In genomic region chr9:104969116-104969515, GRCh38 we compare ENCODE assay signal across 8 cellular contexts. TPM values are rescaled to one million over a fixed set of nuclear protein-coding genes. Genes with fewer than 3 reads are reported as not detected.
DNase-seq lines count a peak whose midpoint lies in the region; ATAC-seq and TF ChIP-seq lines count a peak whose summit lies in the region.

No MANE protein-coding gene starts in this region.

- H3K9me3 ChIP-seq in lower lobe of right lung (no peaks in the 10 kb centered on the region), thoracic aorta (no peaks in the 10 kb centered on the region)

- peaks cover 27% of the 10 kb centered on the region for H3K27me3 Mint-ChIP-seq in activated CD4-positive, alpha-beta T cell treated with anti-CD3 and anti-CD28 coated beads, Interleukin-2, amount 10 ng/mL, durations not matched to agents 24 days and 14 days
- H3K27me3 Mint-ChIP-seq in MCF 10A (ENCODE audit: insufficient read depth, unreplicated experiment), result no peaks in the 10 kb centered on the region

- TF ChIP-seq CTCF in MCF 10A (IDR thresholded peaks at IDR 0.05; ENCODE audit: unreplicated experiment), result no peak
- TF ChIP-seq CTCF in lower lobe of right lung (IDR thresholded peaks at IDR 0.05), result no peak
- TF ChIP-seq CTCF in thoracic aorta (IDR thresholded peaks at IDR 0.05), result no peak

- BruUV-seq in MCF 10A (replicated peaks; lab: Mats Ljungman, UMichigan), result no TSS peak

- DNase-seq in activated CD4-positive, alpha-beta T cell treated with anti-CD3 and anti-CD28 coated beads, Interleukin-2, amount 10 ng/mL, durations not matched to agents 24 days and 14 days, result no peak
- no peak for DNase-seq in activated CD4-positive, alpha-beta T cell treated with anti-CD3 and anti-CD28 coated beads for 4 hours
- DNase-seq in MCF 10A (ENCODE audit: unreplicated experiment) (no peak), lower lobe of right lung (no peak), thoracic aorta (ENCODE audit: low spot score) (no peak), kidney glomerular epithelial cell (lab: John Stamatoyannopoulos, UW) (no peak), NCI-H345 (lab: John Stamatoyannopoulos, UW) (no peak)

- H3K27ac Mint-ChIP-seq in activated CD4-positive, alpha-beta T cell treated with anti-CD3 and anti-CD28 coated beads, Interleukin-2, amount 10 ng/mL, durations not matched to agents 24 days and 14 days, result no peak overlapping the region
- H3K27ac Mint-ChIP-seq in MCF 10A (ENCODE audit: low read depth, unreplicated experiment), result no peak overlapping the region

- H3K4me1 Mint-ChIP-seq in activated CD4-positive, alpha-beta T cell treated with anti-CD3 and anti-CD28 coated beads, Interleukin-2, amount 10 ng/mL, durations not matched to agents 24 days and 14 days, result peaks cover 8% of the 10 kb centered on the region
- peaks cover 16% of the 10 kb centered on the region for H3K4me1 Mint-ChIP-seq in MCF 10A (ENCODE audit: insufficient read depth, unreplicated experiment)

- CTCF ChIA-PET in MCF 10A (lab: Yijun Ruan, JAX), result interaction anchor here (0.6 to 1.2 kb wide), 5 partner anchors 16 to 207 kb away, joined by 3 to 6 read pairs (median 3); no protein-coding TSS in a partner anchor

- H3K27ac ChIP-seq in lower lobe of right lung (peak overlapping the region; percentile 26), thoracic aorta (peak overlapping the region; percentile 78 to 88)

- intact Hi-C loops in activated CD4-positive, alpha-beta T cell treated with anti-CD3 and anti-CD28 coated beads, Interleukin-2, amount 10 ng/mL, durations not matched to agents 24 days and 14 days (cut with micrococcal nuclease), result loop anchor here (10.0 kb wide), 1 partner anchor 276 kb away; the partner anchor contains the start of gene SLC44A1
- intact Hi-C loops in MCF 10A (cut with micrococcal nuclease), result loop anchor here (5.0 kb wide), 1 partner anchor 93 kb away; no protein-coding TSS in a partner anchor
- intact Hi-C loops in lower lobe of right lung (cut with DNase I), result no loop called here

- peak overlapping the region; percentile 83 for H3K4me3 ChIP-seq in lower lobe of right lung
- peak overlapping the region; percentile 80 for H3K4me3 ChIP-seq in thoracic aorta

- H3K9me3 Mint-ChIP-seq in activated CD4-positive, alpha-beta T cell treated with anti-CD3 and anti-CD28 coated beads, Interleukin-2, amount 10 ng/mL, durations not matched to agents 24 days and 14 days, result no peaks in the 10 kb centered on the region
- H3K9me3 Mint-ChIP-seq in MCF 10A (ENCODE audit: unreplicated experiment), result no peaks in the 10 kb centered on the region

- POLR2A ChIA-PET in MCF 10A (lab: Yijun Ruan, JAX), result interaction anchor here (0.7 to 1.6 kb wide), 5 partner anchors 16 to 179 kb away, joined by 3 to 7 read pairs (median 4); no protein-coding TSS in a partner anchor

- ATAC-seq in lower lobe of right lung (peak; percentile 1 to 3), thoracic aorta (ENCODE audit: insufficient number of reproducible peaks, low FRiP score, low read depth) (no peak), HG02763 (IDR thresholded peaks at IDR 0.05; ENCODE audit: unreplicated experiment) (no peak)

- H3K4me1 ChIP-seq in lower lobe of right lung (peaks cover 30% of the 10 kb centered on the region), thoracic aorta (ENCODE audit: control insufficient read depth in 1 of 2, low read depth in 2 of 2) (peaks cover 6 to 13% of the 10 kb centered on the region in 2 donors)

- H3K36me3 ChIP-seq in lower lobe of right lung (no peaks in the 10 kb centered on the region), thoracic aorta (no peaks in the 10 kb centered on the region)

- H3K36me3 Mint-ChIP-seq in activated CD4-positive, alpha-beta T cell treated with anti-CD3 and anti-CD28 coated beads, Interleukin-2, amount 10 ng/mL, durations not matched to agents 24 days and 14 days (ENCODE audit: low read depth), result no peaks in the 10 kb centered on the region
- H3K36me3 Mint-ChIP-seq in MCF 10A (ENCODE audit: insufficient read depth, unreplicated experiment), result no peaks in the 10 kb centered on the region

- H3K4me3 Mint-ChIP-seq in activated CD4-positive, alpha-beta T cell treated with anti-CD3 and anti-CD28 coated beads, Interleukin-2, amount 10 ng/mL, durations not matched to agents 24 days and 14 days, result peak overlapping the region; percentile 96
- H3K4me3 Mint-ChIP-seq in MCF 10A (ENCODE audit: unreplicated experiment), result peak overlapping the region; percentile 82

- H3K27me3 ChIP-seq in lower lobe of right lung (ENCODE audit: low read depth) (no peaks in the 10 kb centered on the region), thoracic aorta (replicated peaks; ENCODE audit: insufficient read depth) (no peaks in the 10 kb centered on the region)

RNA-seq across cellular contexts. Expression of gene ABCA1, which starts 41.2 kb away (rescaled TPM):
- total RNA-seq in activated CD4-positive, alpha-beta T cell treated with anti-CD3 and anti-CD28 coated beads, Interleukin-2, amount 10 ng/mL, durations not matched to agents 24 days and 14 days, result 0.31 and 0.56 TPM in 2 replicates
- total RNA-seq in MCF 10A (2022) (0.15 and 0.28 TPM in 2 replicates), lower lobe of right lung (46.8 TPM), thoracic aorta (10 to 100 TPM; 48.1 to 79.7 TPM)

Comparison
In these comparisons a context has a peak if more than half of its experiments do, and no peak if none do; other contexts are left out.
1. ATAC-seq: peak in lower lobe of right lung (2 of 2); none in thoracic aorta (single experiment) and HG02763 (single experiment).
2. RNA of gene ABCA1, which starts 41.2 kb away (total RNA-seq): 48.1 to 79.7 TPM in thoracic aorta and 46.8 TPM in lower lobe of right lung (single experiment); 0.31 to 0.56 TPM in activated CD4-positive, alpha-beta T cell treated with anti-CD3 and anti-CD28 coated beads, Interleukin-2, amount 10 ng/mL, durations not matched to agents 24 days and 14 days and 0.15 to 0.28 TPM in MCF 10A; every median in the first group is over 10 times any median in the second.